Comparison of ENCODE assay signal across 21 cellular contexts in the genomic region with DNA sequence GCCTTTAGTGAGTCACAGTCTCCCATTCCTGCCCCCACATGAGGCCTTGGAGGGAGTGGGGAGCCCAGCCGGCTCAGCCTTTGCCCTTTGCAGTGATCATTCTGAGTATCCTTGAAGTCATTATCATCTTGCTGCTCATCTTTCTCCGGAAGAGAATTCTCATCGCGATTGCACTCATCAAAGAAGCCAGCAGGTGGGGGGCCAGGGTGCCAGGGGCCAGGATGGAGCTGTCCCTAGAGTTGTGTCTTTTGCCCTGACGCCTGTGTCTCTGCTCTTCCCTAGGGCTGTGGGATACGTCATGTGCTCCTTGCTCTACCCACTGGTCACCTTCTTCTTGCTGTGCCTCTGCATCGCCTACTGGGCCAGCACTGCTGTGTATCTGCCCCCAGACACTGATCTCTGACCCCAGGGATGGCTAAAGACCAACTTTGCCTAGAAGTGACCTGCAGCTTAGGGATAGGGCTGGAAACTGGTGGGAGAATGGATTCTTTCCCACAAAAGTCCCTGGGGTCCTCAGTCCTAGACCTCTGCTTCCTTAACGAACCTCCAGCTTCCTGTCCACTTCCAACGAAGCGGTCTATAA. TPM values are rescaled to one million over a fixed set of nuclear protein-coding genes. Genes with fewer than 3 reads are reported as not detected.
DNase-seq lines count a peak whose midpoint lies in the region; ATAC-seq, FAIRE-seq and TF ChIP-seq lines count a peak whose summit lies in the region.
"Had no signal": no experiment of that assay in that cellular context is flagged by ENCODE, and none has a peak within 500 bp of the region (broad histone marks: within the 10 kb centered on the region; RNA-seq: fewer than 3 reads in every experiment).

No MANE protein-coding gene starts in this region.

- CTCF ChIA-PET in HepG2 (lab: Yijun Ruan, JAX; ENCODE audit: low intra/inter-chr PET ratio, low total read pairs): interaction anchor here (0.6 kb wide), 1 partner anchor 9 kb away, joined by 3 read pairs; no protein-coding TSS in a partner anchor

- ATAC-seq in activated naive CD8-positive, alpha-beta T cell treated with anti-CD3 and anti-CD28 coated beads, Interleukin-2, amount 50 U/mL, for 24 hours: no peak
- peak; percentile 67 for ATAC-seq in HepG2
- ATAC-seq in pancreas: no peak
- no peak for ATAC-seq in GM19467 (IDR thresholded peaks at IDR 0.05; ENCODE audit: unreplicated experiment)
- ATAC-seq: A549 had no signal

- TF ChIP-seq CTCF in HepG2 (CRISPR knock-in tag; IDR thresholded peaks at IDR 0.05) (0 out of 2 replicates have a peak, but pooled peaks have one; percentile 9), pancreas (IDR thresholded peaks at IDR 0.05) (no peak)

- TF ChIP-seq POLR2A in HepG2 (IDR thresholded peaks at IDR 0.05; ENCODE audit: insufficient read depth in 1 of 2, low read depth in 2 of 2, low read length in 2 of 2): no peak

- FAIRE-seq in HepG2 (lab: Jason Lieb, UNC) (no peak), pancreas (lab: Jason Lieb, UNC) (no peak)
- FAIRE-seq: A549, D721Med, G401.6, GM12891, GM18507 had no signal

- no peak overlapping the region for H3K9ac ChIP-seq in HepG2 (ENCODE audit: insufficient read depth, low read depth, low read length)

- peaks cover 10% of the 10 kb centered on the region for H3K4me1 Mint-ChIP-seq in activated naive CD8-positive, alpha-beta T cell (ENCODE audit: low read depth)
- peaks cover 6% of the 10 kb centered on the region for H3K4me1 Mint-ChIP-seq in activated naive CD8-positive, alpha-beta T cell treated with anti-CD3 and anti-CD28 coated beads, Interleukin-2, amount 50 U/mL, for 24 hours
- H3K4me1 Mint-ChIP-seq in IgD-negative memory B cell: peaks cover 5 to 12% (median 11%) of the 10 kb centered on the region in 3 donors

- WGBS in HepG2 (ENCODE audit: low lambda C conversion rate): 70% methylated on average over 10 of the region's 10 CpGs
- WGBS in pancreas, 2 donors: 85 to 91% methylated on average over 10 of the region's 10 CpGs

- H3K27ac ChIP-seq in HepG2 (ENCODE audit: extremely low read length, insufficient read depth, low read length): no peak overlapping the region
- H3K27ac ChIP-seq in pancreas: no peak overlapping the region
- H3K27ac ChIP-seq: A549 had no signal

- H3K36me3 Mint-ChIP-seq in activated naive CD8-positive, alpha-beta T cell: peaks cover 3% of the 10 kb centered on the region
- peaks cover 45% of the 10 kb centered on the region for H3K36me3 Mint-ChIP-seq in activated naive CD8-positive, alpha-beta T cell treated with anti-CD3 and anti-CD28 coated beads, Interleukin-2, amount 50 U/mL, for 24 hours (ENCODE audit: low read depth)
- no peaks in the 10 kb centered on the region for H3K36me3 Mint-ChIP-seq in IgD-negative memory B cell

- no peak for DNase-seq in activated naive CD8-positive, alpha-beta T cell treated with anti-CD3 and anti-CD28 coated beads, Interleukin-2, amount 50 U/mL, for 24 hours
- no peak for DNase-seq in HepG2 (ENCODE audit: low spot score)
- no peak for DNase-seq in NCI-H446 treated with DMSO at 0.1 percent for 48 hours (lab: John Stamatoyannopoulos, UW)
- DNase-seq in pancreas: no peak
- DNase-seq in epidermal melanocyte (ENCODE audit: insufficient read length, low spot score): no peak
- DNase-seq: CD4-positive, alpha-beta memory T cell; DND-41; Karpas-422; MG63; NCI-H1092; NCI-H146; NCI-H2081; NCI-H524 had no signal

- H3K27me3 ChIP-seq in HepG2 (ENCODE audit: control insufficient read depth in 1 of 2, insufficient read depth in 2 of 2, low read length in 2 of 2) (no peaks in the 10 kb centered on the region), pancreas (no peaks in the 10 kb centered on the region)
- H3K27me3 ChIP-seq: MG63 had no signal

- intact Hi-C loops in HepG2 (cut with micrococcal nuclease; ENCODE audit: unreplicated experiment): no loop called here
- intact Hi-C loops in pancreas (cut with DNase I): loop anchor here in 1 of 3 donors (10.0 kb wide), 1 partner anchor 140 kb away; no protein-coding TSS in a partner anchor

- TF ChIP-seq RAD21 in HepG2 (CRISPR knock-in tag; IDR thresholded peaks at IDR 0.05): no peak

- no peak overlapping the region for H3K4me3 Mint-ChIP-seq in activated naive CD8-positive, alpha-beta T cell
- no peak overlapping the region for H3K4me3 Mint-ChIP-seq in activated naive CD8-positive, alpha-beta T cell treated with anti-CD3 and anti-CD28 coated beads, Interleukin-2, amount 50 U/mL, for 24 hours
- H3K4me3 Mint-ChIP-seq in IgD-negative memory B cell: peak overlapping the region in 2 of 4 donors; percentile 2 to 27
- H3K4me3 Mint-ChIP-seq: CD4-positive, alpha-beta memory T cell had no signal

- H2AFZ ChIP-seq in HepG2 (ENCODE audit: low read length): no peak overlapping the region

- no peaks in the 10 kb centered on the region for H3K27me3 Mint-ChIP-seq in activated naive CD8-positive, alpha-beta T cell
- H3K27me3 Mint-ChIP-seq in activated naive CD8-positive, alpha-beta T cell treated with anti-CD3 and anti-CD28 coated beads, Interleukin-2, amount 50 U/mL, for 24 hours: no peaks in the 10 kb centered on the region
- no peaks in the 10 kb centered on the region for H3K27me3 Mint-ChIP-seq in IgD-negative memory B cell
- H3K27me3 Mint-ChIP-seq: CD4-positive, alpha-beta memory T cell had no signal

- peak overlapping the region; percentile 28 for H3K27ac Mint-ChIP-seq in activated naive CD8-positive, alpha-beta T cell
- no peak overlapping the region for H3K27ac Mint-ChIP-seq in activated naive CD8-positive, alpha-beta T cell treated with anti-CD3 and anti-CD28 coated beads, Interleukin-2, amount 50 U/mL, for 24 hours
- peak overlapping the region in 2 of 3 donors; percentile 4 to 45 for H3K27ac Mint-ChIP-seq in IgD-negative memory B cell

- BruUV-seq in HepG2 (replicated peaks; lab: Mats Ljungman, UMichigan): no TSS peak

- POLR2A ChIA-PET in HepG2 (lab: Yijun Ruan, JAX): no interaction called here

- no peaks in the 10 kb centered on the region for H3K9me3 ChIP-seq in HepG2 (ENCODE audit: low read length)
- no peaks in the 10 kb centered on the region for H3K9me3 ChIP-seq in pancreas
- H3K9me3 ChIP-seq: A549, MG63 had no signal

- TF ChIP-seq EP300 in HepG2 (IDR thresholded peaks at IDR 0.05; ENCODE audit: low read depth in 2 of 2, low read length in 2 of 2) (no peak), HepG2 (CRISPR knock-in tag; IDR thresholded peaks at IDR 0.05; ENCODE audit: borderline replicate concordance) (no peak)

- in situ Hi-C loops in HepG2 (cut with HindIII; ENCODE audit: extremely low pct_ligation_motif_present, low pct_unique_long_range_greater_than_20kb): no loop called here

- H3K4me3 ChIP-seq in HepG2 (replicated peaks in 1 of 3; ENCODE audit: insufficient read depth in 1 of 3, low read depth in 2 of 3, low read length in 3 of 3) (no peak overlapping the region), pancreas (no peak overlapping the region)
- H3K4me3 ChIP-seq: A549, MG63 had no signal

- peaks cover 34% of the 10 kb centered on the region for H3K4me1 ChIP-seq in HepG2 (ENCODE audit: insufficient read depth, low read length)
- H3K4me1 ChIP-seq in pancreas: no peaks in the 10 kb centered on the region
- H3K4me1 ChIP-seq: A549 had no signal

- no peaks in the 10 kb centered on the region for H3K9me3 Mint-ChIP-seq in activated naive CD8-positive, alpha-beta T cell (ENCODE audit: low read depth)
- H3K9me3 Mint-ChIP-seq in activated naive CD8-positive, alpha-beta T cell treated with anti-CD3 and anti-CD28 coated beads, Interleukin-2, amount 50 U/mL, for 24 hours: no peaks in the 10 kb centered on the region
- no peaks in the 10 kb centered on the region for H3K9me3 Mint-ChIP-seq in IgD-negative memory B cell
- H3K9me3 Mint-ChIP-seq: CD4-positive, alpha-beta memory T cell had no signal

- H3K36me3 ChIP-seq in HepG2 (replicated peaks in 1 of 2; ENCODE audit: control insufficient read depth in 1 of 2, insufficient read depth in 2 of 2, low read length in 2 of 2): no peaks in the 10 kb centered on the region
- peaks cover 3 to 50% (median 27%) of the 10 kb centered on the region in 3 donors for H3K36me3 ChIP-seq in pancreas
- H3K36me3 ChIP-seq: MG63 had no signal

- H3K79me2 ChIP-seq in HepG2 (ENCODE audit: insufficient read depth, low read length): no peaks in the 10 kb centered on the region

- H4K20me1 ChIP-seq in HepG2 (ENCODE audit: insufficient read depth, low read length): no peaks in the 10 kb centered on the region

- no peak overlapping the region for H3K4me2 ChIP-seq in HepG2 (ENCODE audit: low read depth, low read length)
- H3K4me2 ChIP-seq: A549 had no signal

RNA-seq across cellular contexts. Expression of a gene that starts 9.6 kb away (rescaled TPM):
- polyA plus RNA-seq in IgD-negative memory B cell: 332 TPM
- total RNA-seq in HepG2 (2016; rRNA removed; fragmentation: Illumina TruSeq; extraction: Trizol): 2.3 and 2.4 TPM in 2 replicates
- 1.2 and 2.2 TPM in 2 replicates for total RNA-seq in HepG2 (2016; cell fraction: cytosol; rRNA removed; fragmentation: Illumina TruSeq; extraction: Trizol; ENCODE audit: low read depth)
- 1.5 and 2.5 TPM in 2 replicates for total RNA-seq in HepG2 (2016; cell fraction: insoluble cytoplasmic fraction; rRNA removed; fragmentation: Illumina TruSeq; extraction: Trizol)
- total RNA-seq in HepG2 (2016; cell fraction: membrane; rRNA removed; fragmentation: Illumina TruSeq; extraction: Trizol): 3.0 and 3.4 TPM in 2 replicates
- 3.2 and 3.4 TPM in 2 replicates for total RNA-seq in HepG2 (2016; cell fraction: nucleus; rRNA removed; fragmentation: Illumina TruSeq; extraction: Trizol)
- polyA plus RNA-seq in HepG2 (2011; rRNA removed): 5.6 and 7.2 TPM in 2 replicates
- polyA plus RNA-seq in HepG2 (2011; cell fraction: cytosol; rRNA removed): 5.4 and 5.7 TPM in 2 replicates
- 11.3 and 11.8 TPM in 2 replicates for polyA plus RNA-seq in HepG2 (2011; cell fraction: nucleus; rRNA removed)
- 5.9 and 8.2 TPM in 2 replicates for polyA plus RNA-seq in HepG2 (2012)
- polyA plus RNA-seq in HepG2 (2016; cell fraction: cytosol; fragmentation: Illumina TruSeq; extraction: Trizol; ENCODE audit: low read depth): 2.5 and 2.6 TPM in 2 replicates
- polyA plus RNA-seq in HepG2 (2016; cell fraction: insoluble cytoplasmic fraction; fragmentation: Illumina TruSeq; extraction: Trizol; ENCODE audit: low read depth): 1.9 and 2.2 TPM in 2 replicates
- 4.7 and 5.1 TPM in 2 replicates for polyA plus RNA-seq in HepG2 (2016; cell fraction: membrane; fragmentation: Illumina TruSeq; extraction: Trizol; ENCODE audit: low read depth)
- 8.1 and 8.5 TPM in 2 replicates for polyA plus RNA-seq in HepG2 (2016; cell fraction: nucleus; fragmentation: Illumina TruSeq; extraction: Trizol; ENCODE audit: insufficient read depth, low read depth)
- polyA minus RNA-seq in HepG2 (2011; rRNA and poly(A)+ RNA removed; ENCODE audit: low replicate concordance): 13.9 and 134 TPM in 2 replicates
- 5.3 and 8.4 TPM in 2 replicates for polyA minus RNA-seq in HepG2 (2011; cell fraction: cytosol; rRNA and poly(A)+ RNA removed)
- polyA minus RNA-seq in HepG2 (2011; cell fraction: nucleus; rRNA and poly(A)+ RNA removed): 5.4 and 9.6 TPM in 2 replicates
- total RNA-seq in pancreas: 10 to 100 TPM; 32.7 to 69.0 (median 48.4) TPM
- 10 to 100 TPM; 42.8 to 61.5 TPM for polyA plus RNA-seq in pancreas

RNA-seq across cellular contexts. Expression of a gene that starts 19.2 kb away (rescaled TPM):
- polyA plus RNA-seq in IgD-negative memory B cell: 106 TPM
- 120 and 127 TPM in 2 replicates for total RNA-seq in HepG2 (2016; rRNA removed; fragmentation: Illumina TruSeq; extraction: Trizol)
- total RNA-seq in HepG2 (2016; cell fraction: cytosol; rRNA removed; fragmentation: Illumina TruSeq; extraction: Trizol; ENCODE audit: low read depth): 19.6 and 21.2 TPM in 2 replicates
- 113 and 122 TPM in 2 replicates for total RNA-seq in HepG2 (2016; cell fraction: insoluble cytoplasmic fraction; rRNA removed; fragmentation: Illumina TruSeq; extraction: Trizol)
- 63.1 and 64.0 TPM in 2 replicates for total RNA-seq in HepG2 (2016; cell fraction: membrane; rRNA removed; fragmentation: Illumina TruSeq; extraction: Trizol)
- total RNA-seq in HepG2 (2016; cell fraction: nucleus; rRNA removed; fragmentation: Illumina TruSeq; extraction: Trizol): 133 and 160 TPM in 2 replicates
- 173 and 195 TPM in 2 replicates for polyA plus RNA-seq in HepG2 (2011; rRNA removed)
- polyA plus RNA-seq in HepG2 (2011; cell fraction: cytosol; rRNA removed): 59.6 and 75.2 TPM in 2 replicates
- polyA plus RNA-seq in HepG2 (2011; cell fraction: nucleus; rRNA removed): 588 and 668 TPM in 2 replicates
- polyA plus RNA-seq in HepG2 (2012): 153 and 159 TPM in 2 replicates
- polyA plus RNA-seq in HepG2 (2016; cell fraction: cytosol; fragmentation: Illumina TruSeq; extraction: Trizol; ENCODE audit: low read depth): 18.4 and 19.6 TPM in 2 replicates
- 178 and 216 TPM in 2 replicates for polyA plus RNA-seq in HepG2 (2016; cell fraction: insoluble cytoplasmic fraction; fragmentation: Illumina TruSeq; extraction: Trizol; ENCODE audit: low read depth)
- 54.0 and 61.1 TPM in 2 replicates for polyA plus RNA-seq in HepG2 (2016; cell fraction: membrane; fragmentation: Illumina TruSeq; extraction: Trizol; ENCODE audit: low read depth)
- 615 and 640 TPM in 2 replicates for polyA plus RNA-seq in HepG2 (2016; cell fraction: nucleus; fragmentation: Illumina TruSeq; extraction: Trizol; ENCODE audit: insufficient read depth, low read depth)
- 139 and 144 TPM in 2 replicates for polyA minus RNA-seq in HepG2 (2011; rRNA and poly(A)+ RNA removed; ENCODE audit: low replicate concordance)
- polyA minus RNA-seq in HepG2 (2011; cell fraction: cytosol; rRNA and poly(A)+ RNA removed): 65.3 and 73.2 TPM in 2 replicates
- polyA minus RNA-seq in HepG2 (2011; cell fraction: nucleus; rRNA and poly(A)+ RNA removed): 154 and 157 TPM in 2 replicates
- 100 to 1,000 TPM in 4 of 6 donors, 10 to 100 TPM in 2; 70.5 to 126 (median 109) TPM for total RNA-seq in pancreas
- 100 to 1,000 TPM; 109 to 129 TPM for polyA plus RNA-seq in pancreas

RNA-seq across cellular contexts. Expression of a gene that starts 47.9 kb away (rescaled TPM):
- polyA plus RNA-seq in IgD-negative memory B cell: not detected
- total RNA-seq in HepG2 (2016; rRNA removed; fragmentation: Illumina TruSeq; extraction: Trizol): 76.8 and 82.9 TPM in 2 replicates
- total RNA-seq in HepG2 (2016; cell fraction: cytosol; rRNA removed; fragmentation: Illumina TruSeq; extraction: Trizol; ENCODE audit: low read depth): 118 and 125 TPM in 2 replicates
- total RNA-seq in HepG2 (2016; cell fraction: insoluble cytoplasmic fraction; rRNA removed; fragmentation: Illumina TruSeq; extraction: Trizol): 76.9 and 81.0 TPM in 2 replicates
- total RNA-seq in HepG2 (2016; cell fraction: membrane; rRNA removed; fragmentation: Illumina TruSeq; extraction: Trizol): 155 and 171 TPM in 2 replicates
- total RNA-seq in HepG2 (2016; cell fraction: nucleus; rRNA removed; fragmentation: Illumina TruSeq; extraction: Trizol): 20.9 and 33.5 TPM in 2 replicates
- 6.3 and 11.0 TPM in 2 replicates for polyA plus RNA-seq in HepG2 (2011; rRNA removed)
- 9.9 and 10.4 TPM in 2 replicates for polyA plus RNA-seq in HepG2 (2011; cell fraction: cytosol; rRNA removed)
- polyA plus RNA-seq in HepG2 (2011; cell fraction: nucleus; rRNA removed): 5.0 and 7.5 TPM in 2 replicates
- polyA plus RNA-seq in HepG2 (2012): 15.7 and 24.8 TPM in 2 replicates
- 112 and 122 TPM in 2 replicates for polyA plus RNA-seq in HepG2 (2016; cell fraction: cytosol; fragmentation: Illumina TruSeq; extraction: Trizol; ENCODE audit: low read depth)
- 68.0 and 75.6 TPM in 2 replicates for polyA plus RNA-seq in HepG2 (2016; cell fraction: insoluble cytoplasmic fraction; fragmentation: Illumina TruSeq; extraction: Trizol; ENCODE audit: low read depth)
- polyA plus RNA-seq in HepG2 (2016; cell fraction: membrane; fragmentation: Illumina TruSeq; extraction: Trizol; ENCODE audit: low read depth): 140 and 148 TPM in 2 replicates
- polyA plus RNA-seq in HepG2 (2016; cell fraction: nucleus; fragmentation: Illumina TruSeq; extraction: Trizol; ENCODE audit: insufficient read depth, low read depth): 52.2 and 56.2 TPM in 2 replicates
- polyA minus RNA-seq in HepG2 (2011; rRNA and poly(A)+ RNA removed; ENCODE audit: low replicate concordance): 5.0 and 16.3 TPM in 2 replicates
- polyA minus RNA-seq in HepG2 (2011; cell fraction: cytosol; rRNA and poly(A)+ RNA removed): 3.0 and 5.1 TPM in 2 replicates
- polyA minus RNA-seq in HepG2 (2011; cell fraction: nucleus; rRNA and poly(A)+ RNA removed): 1.2 and 3.2 TPM in 2 replicates
- 10 to 100 TPM; 32.2 to 48.6 (median 39.7) TPM for total RNA-seq in pancreas
- polyA plus RNA-seq in pancreas: 10 to 100 TPM; 55.3 to 57.6 TPM
- total RNA-seq: CD4-positive, alpha-beta memory T cell had no signal
- polyA plus RNA-seq: CD4-positive, alpha-beta memory T cell had no signal
